11 cellular contexts compared by ENCODE assay signal in the genomic region with DNA sequence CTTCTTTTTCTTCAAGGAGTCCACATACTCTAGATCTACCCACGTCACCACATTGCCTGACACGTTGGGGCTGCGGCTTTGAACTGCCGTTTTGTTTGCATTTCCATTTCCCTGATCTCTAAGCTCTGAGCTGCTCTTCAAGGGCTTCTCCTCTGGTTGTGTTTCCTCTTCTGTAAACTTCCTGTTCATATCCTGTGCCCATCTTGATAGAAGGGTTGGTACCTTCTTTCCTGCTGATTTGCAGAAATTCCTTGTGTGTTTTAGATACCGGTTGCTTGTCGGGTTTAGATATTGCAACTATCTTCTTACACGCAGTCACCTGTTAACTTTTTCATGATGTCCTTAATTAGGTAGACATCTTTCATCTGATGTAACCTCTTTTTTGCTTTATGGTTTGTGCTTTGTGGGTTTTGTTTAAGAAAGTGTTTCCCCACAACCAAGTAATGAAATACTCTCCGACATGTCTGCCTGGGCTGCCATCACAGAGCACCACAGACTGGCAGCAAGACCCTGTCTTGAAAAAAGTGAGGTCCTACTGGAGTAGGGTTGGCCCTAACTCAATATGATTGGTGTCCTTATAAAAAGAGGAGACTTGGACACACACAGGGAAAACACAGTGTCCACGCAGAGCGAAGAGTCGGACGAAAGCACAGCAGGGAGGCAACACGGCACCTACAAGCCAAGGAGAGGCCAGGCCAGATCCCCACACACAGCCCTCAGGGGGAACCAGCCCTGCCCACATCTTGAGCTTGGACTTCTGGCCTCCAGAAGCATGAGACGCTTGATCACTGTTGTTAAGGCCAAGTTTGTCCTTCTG.
DNase-seq lines count a peak whose midpoint lies in the region; ATAC-seq and TF ChIP-seq lines count a peak whose summit lies in the region.
"Had no signal": no experiment of that assay in that cellular context is flagged by ENCODE, and none has a peak within 500 bp of the region (broad histone marks: within the 10 kb centered on the region; RNA-seq: fewer than 3 reads in every experiment).

No MANE protein-coding gene starts in this region.

- peaks cover 25% of the 10 kb centered on the region for H3K36me3 Mint-ChIP-seq in memory B cell

- no peaks in the 10 kb centered on the region for H3K4me1 ChIP-seq in foreskin keratinocyte
- H3K4me1 ChIP-seq: esophagus muscularis mucosa, tibial nerve had no signal

- H3K27ac ChIP-seq in foreskin keratinocyte = no peak overlapping the region
- H3K27ac ChIP-seq: ovary had no signal

- peaks cover 6% of the 10 kb centered on the region for H3K4me1 Mint-ChIP-seq in memory B cell

- H3K27ac Mint-ChIP-seq in memory B cell = peak overlapping the region; percentile 7

- H3K4me3 Mint-ChIP-seq in memory B cell = no peak overlapping the region

- DNase-seq in stimulated activated CD4-positive, alpha-beta T cell treated with anti-CD3 and anti-CD28 coated beads, Interleukin-15, amount 100 ng/mL, for 1 hour (ENCODE audit: low read depth in 1 of 2, low spot score in 1 of 2) = peak; percentile 29 to 41
- no peak for DNase-seq in stimulated activated CD4-positive, alpha-beta T cell treated with anti-CD3 and anti-CD28 coated beads, Interleukin-12 subunit alpha, Interleukin-12 subunit beta, amount 100 ng/mL, for 4 hours
- DNase-seq in activated T-helper 1 cell treated with Interleukin-2 at 50 U/mL for 16 hours (ENCODE audit: low read depth) (peak; percentile 55), memory B cell (ENCODE audit: low spot score in 2 of 2) (no peak), RKO (ENCODE audit: low spot score) (no peak), foreskin keratinocyte (no peak), C1 segment of cervical spinal cord (lab: John Stamatoyannopoulos, UW) (no peak)
- DNase-seq: ovary had no signal

- H3K27me3 Mint-ChIP-seq in memory B cell = no peaks in the 10 kb centered on the region

- peaks cover 15% of the 10 kb centered on the region for H3K9me3 Mint-ChIP-seq in memory B cell

- ATAC-seq in memory B cell (ENCODE audit: low read depth) (peak; percentile 63), foreskin keratinocyte (no peak), GM21528 (IDR thresholded peaks at IDR 0.05; ENCODE audit: low FRiP score, unreplicated experiment) (no peak)

- H3K27me3 ChIP-seq in foreskin keratinocyte = no peaks in the 10 kb centered on the region
- H3K27me3 ChIP-seq: esophagus muscularis mucosa, ovary, tibial nerve had no signal

- no peak for TF ChIP-seq CTCF in foreskin keratinocyte (conservative IDR thresholded peaks at IDR 0.05)

Comparison
In these comparisons a context has a peak if more than half of its experiments do, and no peak if none do; other contexts are left out.
1. DNase-seq: peak in stimulated activated CD4-positive, alpha-beta T cell treated with anti-CD3 and anti-CD28 coated beads, Interleukin-15, amount 100 ng/mL, for 1 hour (2 of 2) and activated T-helper 1 cell treated with Interleukin-2 at 50 U/mL for 16 hours (single experiment); none in stimulated activated CD4-positive, alpha-beta T cell treated with anti-CD3 and anti-CD28 coated beads, Interleukin-12 subunit alpha, Interleukin-12 subunit beta, amount 100 ng/mL, for 4 hours (single experiment), memory B cell (0 of 2), RKO (single experiment), foreskin keratinocyte (0 of 2) and C1 segment of cervical spinal cord (0 of 14).